ENCODE assay signal across 9 cellular contexts in genomic region chr15:75307778-75308390, GRCh38. TPM values are rescaled to one million over a fixed set of nuclear protein-coding genes. Genes with fewer than 3 reads are reported as not detected.
DNase-seq lines count a peak whose midpoint lies in the region; ATAC-seq and TF ChIP-seq lines count a peak whose summit lies in the region.
"Had no signal": no experiment of that assay in that cellular context is flagged by ENCODE, and none has a peak within 500 bp of the region (broad histone marks: within the 10 kb centered on the region; RNA-seq: fewer than 3 reads in every experiment).

No MANE protein-coding gene starts in this region.

- no TSS peak for BruUV-seq in HCT116 (replicated peaks; lab: Mats Ljungman, UMichigan)
- BruUV-seq in mammary epithelial cell (replicated peaks; lab: Mats Ljungman, UMichigan): no TSS peak

- WGBS in mammary epithelial cell (ENCODE audit: low coverage, missing lambda C conversion rate): 30% methylated on average over 15 of the region's 15 CpGs

- H3K4me2 ChIP-seq in HCT116 (ENCODE audit: low read length): peak overlapping the region; percentile 70
- H3K4me2 ChIP-seq in OCI-LY1 (ENCODE audit: low read length): no peak overlapping the region
- H3K4me2 ChIP-seq in mammary epithelial cell (ENCODE audit: insufficient read depth, low read depth, low read length): peak overlapping the region; percentile 47

- no peaks in the 10 kb centered on the region for H3K9me3 ChIP-seq in HCT116 (ENCODE audit: control insufficient read depth in 1 of 2, insufficient read depth in 1 of 2, low read depth in 1 of 2, low read length in 2 of 2)
- no peaks in the 10 kb centered on the region for H3K9me3 ChIP-seq in OCI-LY1 (ENCODE audit: low read length)
- no peaks in the 10 kb centered on the region for H3K9me3 ChIP-seq in mammary epithelial cell (replicated peaks; ENCODE audit: insufficient read depth, low read length)
- H3K9me3 ChIP-seq in mucosa of descending colon: no peaks in the 10 kb centered on the region

- RAD21 ChIA-PET in HCT116 (lab: Charles Lee; ENCODE audit: low non-redundant PET in 1 of 2, low total read pairs in 2 of 2, uncharacterized antibody in 2 of 2, unreplicated experiment in 2 of 2): interaction anchor here (0.8 to 1.1 kb wide), 3 partner anchors 133 to 279 kb away, joined by 3 to 4 read pairs (median 4); no protein-coding TSS in a partner anchor

- H3K4me1 ChIP-seq in HCT116 (ENCODE audit: control insufficient read depth in 1 of 2, insufficient read depth in 2 of 2, low read length in 2 of 2) (peaks cover 4 to 24% of the 10 kb centered on the region in 2 experiments; a peak in 3 of 4 replicates), OCI-LY1 (ENCODE audit: insufficient read depth, low read length, severe bottlenecking) (no peaks in the 10 kb centered on the region), mammary epithelial cell (ENCODE audit: insufficient read depth, low read length) (peaks cover 5% of the 10 kb centered on the region), mucosa of descending colon (ENCODE audit: low read depth) (no peaks in the 10 kb centered on the region)

- H3K27me3 ChIP-seq in HCT116 (ENCODE audit: insufficient read depth, low read length) (no peaks in the 10 kb centered on the region), OCI-LY1 (ENCODE audit: insufficient read depth, low read length) (peaks cover 5% of the 10 kb centered on the region), mammary epithelial cell (ENCODE audit: insufficient read depth, low read length) (no peaks in the 10 kb centered on the region)

- POLR2A ChIA-PET in HCT116 (lab: Charles Lee): interaction anchor here (0.6 to 1.1 kb wide), 2 partner anchors 55 to 146 kb away, joined by 3 read pairs; no protein-coding TSS in a partner anchor

- no peaks in the 10 kb centered on the region for H4K20me1 ChIP-seq in HCT116 (ENCODE audit: insufficient read depth)
- no peaks in the 10 kb centered on the region for H4K20me1 ChIP-seq in OCI-LY1 (ENCODE audit: insufficient read depth, low read length)
- no peaks in the 10 kb centered on the region for H4K20me1 ChIP-seq in mammary epithelial cell (ENCODE audit: insufficient read depth, low read length)

- H3F3A ChIP-seq in OCI-LY1 (ENCODE audit: insufficient read depth, low read length): no peaks in the 10 kb centered on the region

- H3K9me2 ChIP-seq in HCT116 (ENCODE audit: insufficient read depth): no peaks in the 10 kb centered on the region
- H3K9me2 ChIP-seq in OCI-LY1 (ENCODE audit: low read depth, low read length): no peaks in the 10 kb centered on the region

- peak; percentile 82 for DNase-seq in D341Med (ENCODE audit: low spot score)
- DNase-seq in HCT116 (ENCODE audit: low read depth, low spot score): peak; percentile 62
- peak; percentile 57 for DNase-seq in mammary epithelial cell
- DNase-seq in mucosa of descending colon: peak; percentile 82 to 88 (median 84)
- DNase-seq in activated gamma-delta T cell treated with Interleukin-2 at 50 U/mL for 16 hours: no peak

- H3K4me3 ChIP-seq in HCT116 (replicated peaks in 1 of 2; ENCODE audit: low read depth in 1 of 2, low read length in 2 of 2): no peak overlapping the region
- H3K4me3 ChIP-seq in OCI-LY1 (ENCODE audit: low read depth, low read length, poor library complexity, severe bottlenecking): no peak overlapping the region
- no peak overlapping the region for H3K4me3 ChIP-seq in mammary epithelial cell (replicated peaks in 1 of 3; ENCODE audit: insufficient read depth in 1 of 3, low read depth in 2 of 3, low read length in 3 of 3)
- no peak overlapping the region for H3K4me3 ChIP-seq in mucosa of descending colon

- no peaks in the 10 kb centered on the region for H3K79me2 ChIP-seq in HCT116 (ENCODE audit: insufficient read depth, low read length)
- H3K79me2 ChIP-seq in OCI-LY1 (ENCODE audit: insufficient read depth, low read length): no peaks in the 10 kb centered on the region
- no peaks in the 10 kb centered on the region for H3K79me2 ChIP-seq in mammary epithelial cell (ENCODE audit: insufficient read depth, low read length)

- H3K9ac ChIP-seq in HCT116 (ENCODE audit: low read length) (no peak overlapping the region), OCI-LY1 (ENCODE audit: low read length) (no peak overlapping the region), mammary epithelial cell (ENCODE audit: insufficient read depth, low read length) (no peak overlapping the region)

- in situ Hi-C loops in mammary epithelial cell (cut with MboI; ENCODE audit: low sequenced_read_pairs in 2 of 2): no loop called here

- ATAC-seq in HCT116 (peak; percentile 100), mucosa of descending colon (peak; percentile 100), HG03196 (IDR thresholded peaks at IDR 0.05; ENCODE audit: unreplicated experiment) (no peak), GM19328 (IDR thresholded peaks at IDR 0.05; ENCODE audit: unreplicated experiment) (no peak)

- dilution Hi-C loops in mammary epithelial cell (cut with HindIII; ENCODE audit: low sequenced_read_pairs): no loop called here

- no peaks in the 10 kb centered on the region for H3K36me3 ChIP-seq in HCT116 (ENCODE audit: control insufficient read depth in 1 of 2, insufficient read depth in 2 of 2, low read length in 2 of 2)
- no peaks in the 10 kb centered on the region for H3K36me3 ChIP-seq in OCI-LY1 (ENCODE audit: insufficient read depth, low read length)
- no peaks in the 10 kb centered on the region for H3K36me3 ChIP-seq in mammary epithelial cell (ENCODE audit: insufficient read depth, low read length)
- H3K36me3 ChIP-seq in mucosa of descending colon (ENCODE audit: low read depth): no peaks in the 10 kb centered on the region

- H3K27ac ChIP-seq in HCT116 (ENCODE audit: low read depth, low read length) (no peak overlapping the region), OCI-LY1 (ENCODE audit: low read depth, low read length, poor library complexity, severe bottlenecking) (no peak overlapping the region), mammary epithelial cell (ENCODE audit: insufficient read depth, low read depth, low read length) (no peak overlapping the region)

- TF ChIP-seq CTCF in HCT116 (IDR thresholded peaks at IDR 0.05 in 2 of 3, conservative IDR thresholded peaks at IDR 0.05 in 1 of 3; ENCODE audit: borderline replicate concordance in 1 of 3, insufficient read depth in 1 of 3, low read depth in 2 of 3, low read length in 2 of 3) (peak; percentile 78 to 93 (median 90)), OCI-LY1 (IDR thresholded peaks at IDR 0.05; ENCODE audit: low read length) (peak; percentile 47; the same call in 1 of the 2 replicates), mammary epithelial cell (conservative IDR thresholded peaks at IDR 0.05 in 1 of 2, IDR thresholded peaks at IDR 0.05 in 1 of 2; ENCODE audit: extremely low read depth in 1 of 2, insufficient read depth in 1 of 2, low read depth in 1 of 2, low read length in 2 of 2) (peak; percentile 75 to 83), mucosa of descending colon (IDR thresholded peaks at IDR 0.05) (peak; percentile 42)

- no peak for TF ChIP-seq POLR2A in HCT116 (IDR thresholded peaks at IDR 0.05; ENCODE audit: borderline replicate concordance, extremely low read depth, insufficient read depth, insufficient read length)

- peak overlapping the region; percentile 67 for H2AFZ ChIP-seq in HCT116 (ENCODE audit: low read depth, low read length, poor library complexity, severe bottlenecking)
- no peak overlapping the region for H2AFZ ChIP-seq in OCI-LY1 (ENCODE audit: low read length)
- peak overlapping the region; percentile 58 for H2AFZ ChIP-seq in mammary epithelial cell (ENCODE audit: low read depth, low read length)

- intact Hi-C loops in HCT116 (cut with micrococcal nuclease): no loop called here
- intact Hi-C loops in mammary epithelial cell (cut with micrococcal nuclease): loop anchor here (1.0 kb wide), 1 partner anchor 279 kb away; no protein-coding TSS in a partner anchor
- intact Hi-C loops in mucosa of descending colon (cut with DNase I, micrococcal nuclease): no loop called here

- TF ChIP-seq RAD21 in HCT116 (IDR thresholded peaks at IDR 0.05; ENCODE audit: low read depth): peak; percentile 92

- CTCF ChIA-PET in HCT116 (lab: Charles Lee) (interaction anchor here (0.7 to 2.0 kb wide), 8 partner anchors 10 to 406 kb away, joined by 3 to 12 read pairs (median 3); no protein-coding TSS in a partner anchor), mammary epithelial cell (lab: Charles Lee; ENCODE audit: low non-redundant PET) (interaction anchor here (0.5 to 0.7 kb wide), 2 partner anchors 292 to 405 kb away, joined by 3 to 11 read pairs; no protein-coding TSS in a partner anchor)

TF ChIP-seq in HCT116, 20 proteins besides CTCF, POLR2A, EP300 and RAD21:
- TF ChIP-seq SP1 (IDR thresholded peaks at IDR 0.05; ENCODE audit: low read depth) (no peak), MAX (IDR thresholded peaks at IDR 0.05) (peak; percentile 44; the same call in 1 of the 2 replicates)

RNA-seq across cellular contexts. Expression of gene GOLGA6D, which starts 25.2 kb away (rescaled TPM):
- total RNA-seq in HCT116 (2021; ENCODE audit: unreplicated experiment) (0.12 TPM), mammary epithelial cell (not detected), mucosa of descending colon (not detected)
- polyA plus RNA-seq in HCT116 (2012): 0.03 TPM in 1 of 2 replicates, not detected in the other
- polyA plus RNA-seq in mammary epithelial cell: not detected
- polyA minus RNA-seq in mammary epithelial cell: not detected
- total RNA-seq: mononuclear cell had no signal

RNA-seq across cellular contexts. Expression of gene COMMD4, which starts 28.0 kb away (rescaled TPM):
- 141 TPM for total RNA-seq in HCT116 (2021; ENCODE audit: unreplicated experiment)
- 94.6 and 113 TPM in 2 replicates for polyA plus RNA-seq in HCT116 (2012)
- 10 to 100 TPM; 41.5 to 45.3 TPM for total RNA-seq in mammary epithelial cell
- 158 TPM for polyA plus RNA-seq in mammary epithelial cell
- 29.1 TPM for polyA minus RNA-seq in mammary epithelial cell
- total RNA-seq in mucosa of descending colon: 10 to 100 TPM; 57.2 to 84.9 (median 72.3) TPM

RNA-seq across cellular contexts. Expression of gene NEIL1, which starts 39.0 kb away (rescaled TPM):
- 41.4 TPM for total RNA-seq in HCT116 (2021; ENCODE audit: unreplicated experiment)
- 27.2 and 37.5 TPM in 2 replicates for polyA plus RNA-seq in HCT116 (2012)
- 1 to 10 TPM; 7.4 to 7.7 TPM for total RNA-seq in mammary epithelial cell
- polyA plus RNA-seq in mammary epithelial cell: 2.3 TPM
- not detected for polyA minus RNA-seq in mammary epithelial cell
- total RNA-seq in mucosa of descending colon: 10 to 100 TPM; 38.0 to 67.9 (median 41.4) TPM

RNA-seq across cellular contexts. Expression of gene GOLGA6C, which starts 49.8 kb away (rescaled TPM):
- total RNA-seq in HCT116 (2021; ENCODE audit: unreplicated experiment) (not detected), mammary epithelial cell (not detected), mucosa of descending colon (not detected)
- not detected in 2 replicates for polyA plus RNA-seq in HCT116 (2012)
- polyA plus RNA-seq in mammary epithelial cell: not detected
- polyA minus RNA-seq in mammary epithelial cell: not detected

Comparison
In these comparisons a context has a peak if more than half of its experiments do, and no peak if none do; other contexts are left out.
1. ATAC-seq: peak in HCT116 (single experiment) and mucosa of descending colon (single experiment); none in HG03196 (single experiment) and GM19328 (single experiment).
2. Peak in every context shown above with its lines, with median percentiles within 50 percentile points of each other: CTCF ChIP-seq.